In the genomic region with DNA sequence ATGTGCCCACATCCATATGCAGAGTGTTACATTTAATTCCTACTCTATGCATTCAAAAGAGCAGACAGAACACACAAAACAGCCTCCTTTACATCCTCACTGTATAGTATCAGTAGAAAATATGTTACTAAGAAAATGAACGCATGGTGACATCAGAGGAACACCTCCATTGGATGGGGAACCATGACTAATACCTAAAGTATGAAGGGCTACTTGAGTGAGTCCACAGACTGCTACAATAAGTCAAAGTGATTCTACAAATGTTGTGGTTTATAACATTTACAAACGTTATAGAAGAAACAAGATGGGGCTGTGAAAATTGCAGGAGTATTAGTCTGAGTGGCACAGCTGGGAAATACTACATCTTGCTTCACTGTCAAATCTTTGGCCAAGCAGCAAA, we compare ENCODE assay signal across 18 cellular contexts.
DNase-seq lines count a peak whose midpoint lies in the region; ATAC-seq and TF ChIP-seq lines count a peak whose summit lies in the region.
"Had no signal": no experiment of that assay in that cellular context is flagged by ENCODE, and none has a peak within 500 bp of the region (broad histone marks: within the 10 kb centered on the region; RNA-seq: fewer than 3 reads in every experiment).

No MANE protein-coding gene starts in this region.

- no peak overlapping the region for H4K8ac ChIP-seq in mesendoderm (ENCODE audit: low read depth, low read length)

- H3K23ac ChIP-seq in mesendoderm (ENCODE audit: low read length): no peak overlapping the region

- no peaks in the 10 kb centered on the region for H3K27me3 ChIP-seq in mammary epithelial cell (ENCODE audit: insufficient read depth, low read length)
- no peaks in the 10 kb centered on the region for H3K27me3 ChIP-seq in mesendoderm (ENCODE audit: insufficient read depth, low read length, poor library complexity)
- no peaks in the 10 kb centered on the region for H3K27me3 ChIP-seq in right cardiac atrium (ENCODE audit: control insufficient read depth, insufficient read depth)
- H3K27me3 ChIP-seq: left lung had no signal

- H3K36me3 ChIP-seq in mammary epithelial cell (ENCODE audit: insufficient read depth, low read length) (no peaks in the 10 kb centered on the region), mesendoderm (ENCODE audit: control insufficient read depth, insufficient read depth, low read length) (no peaks in the 10 kb centered on the region)
- H3K36me3 ChIP-seq: left lung had no signal

- H3K9me3 ChIP-seq in mammary epithelial cell (replicated peaks; ENCODE audit: insufficient read depth, low read length): no peaks in the 10 kb centered on the region
- H3K9me3 ChIP-seq in right cardiac atrium (ENCODE audit: control insufficient read depth, low read length): no peaks in the 10 kb centered on the region

- H4K20me1 ChIP-seq in mammary epithelial cell (ENCODE audit: insufficient read depth, low read length): no peaks in the 10 kb centered on the region

- H3K4me1 ChIP-seq in mammary epithelial cell (ENCODE audit: insufficient read depth, low read length) (no peaks in the 10 kb centered on the region), mesendoderm (ENCODE audit: control insufficient read depth, low read depth, low read length) (no peaks in the 10 kb centered on the region), right cardiac atrium (ENCODE audit: control insufficient read depth, insufficient read depth, low read length) (no peaks in the 10 kb centered on the region)
- H3K4me1 ChIP-seq: left lung had no signal

- dilution Hi-C loops in mammary epithelial cell (cut with HindIII; ENCODE audit: low sequenced_read_pairs): no loop called here

- BruUV-seq in mammary epithelial cell (replicated peaks; lab: Mats Ljungman, UMichigan): no TSS peak

- peak; percentile 83 for DNase-seq in M059J (ENCODE audit: low read depth)
- DNase-seq in mammary epithelial cell: peak; percentile 61
- DNase-seq in mesendoderm: peak; percentile 27
- no peak for DNase-seq in COLO829 (ENCODE audit: low spot score)
- DNase-seq in right cardiac atrium: no peak
- DNase-seq: CD8-positive, alpha-beta T cell; cerebellar nuclear complex; endodermal cell; foreskin melanocyte; left lung; NCI-H146; stimulated activated CD4-positive, alpha-beta T cell treated with anti-CD3 and anti-CD28 coated beads, Interleukin-4, amount 100 ng/mL, for 24 hours; T1000 had no signal

- CTCF ChIA-PET in mammary epithelial cell (lab: Charles Lee; ENCODE audit: low non-redundant PET): no interaction called here

- TF ChIP-seq CTCF in mammary epithelial cell (conservative IDR thresholded peaks at IDR 0.05 in 1 of 2, IDR thresholded peaks at IDR 0.05 in 1 of 2; ENCODE audit: extremely low read depth in 1 of 2, insufficient read depth in 1 of 2, low read depth in 1 of 2, low read length in 2 of 2): no peak

- no peak overlapping the region for H3K56ac ChIP-seq in mesendoderm (ENCODE audit: low read length)

- intact Hi-C loops in mammary epithelial cell (cut with micrococcal nuclease) (no loop called here), right cardiac atrium (cut with DNase I) (no loop called here)

- H3K4me3 ChIP-seq in mammary epithelial cell (replicated peaks in 1 of 3; ENCODE audit: insufficient read depth in 1 of 3, low read depth in 2 of 3, low read length in 3 of 3) (no peak overlapping the region), mesendoderm (ENCODE audit: low read length) (no peak overlapping the region), right cardiac atrium (ENCODE audit: low read length) (no peak overlapping the region)
- H3K4me3 ChIP-seq: left lung had no signal

- H3K79me2 ChIP-seq in mammary epithelial cell (ENCODE audit: insufficient read depth, low read length) (no peaks in the 10 kb centered on the region), mesendoderm (ENCODE audit: control insufficient read depth, insufficient read depth, low read length) (no peaks in the 10 kb centered on the region)

- ATAC-seq in GM18867 (IDR thresholded peaks at IDR 0.05; ENCODE audit: unreplicated experiment) (peak; percentile 74), GM18498 (IDR thresholded peaks at IDR 0.05; ENCODE audit: unreplicated experiment) (no peak), right cardiac atrium (no peak), GM21447 (IDR thresholded peaks at IDR 0.05; ENCODE audit: unreplicated experiment) (no peak)
- ATAC-seq: CD8-positive, alpha-beta T cell; left lung; Panc1; SK-N-SH treated with all-trans-retinoic acid at 6 μM for 48 hours had no signal

- no peaks in the 10 kb centered on the region for H3K79me1 ChIP-seq in mesendoderm (ENCODE audit: low read length)

- no peak overlapping the region for H2BK15ac ChIP-seq in mesendoderm (replicated peaks; ENCODE audit: low read depth)

- H2AFZ ChIP-seq in mammary epithelial cell (ENCODE audit: low read depth, low read length): no peak overlapping the region

- no peak overlapping the region for H2BK120ac ChIP-seq in mesendoderm (ENCODE audit: low read depth, low read length)

- no peak overlapping the region for H2BK5ac ChIP-seq in mesendoderm (ENCODE audit: low read length)

- no peak overlapping the region for H3K4ac ChIP-seq in mesendoderm (ENCODE audit: low read depth, low read length)

- H2AK5ac ChIP-seq in mesendoderm (ENCODE audit: low read length): no peak overlapping the region

- in situ Hi-C loops in mammary epithelial cell (cut with MboI; ENCODE audit: low sequenced_read_pairs in 2 of 2): no loop called here

- H3K4me2 ChIP-seq in mammary epithelial cell (ENCODE audit: insufficient read depth, low read depth, low read length) (no peak overlapping the region), mesendoderm (ENCODE audit: low read length) (no peak overlapping the region)

- H3K9ac ChIP-seq in mammary epithelial cell (ENCODE audit: insufficient read depth, low read length) (no peak overlapping the region), mesendoderm (ENCODE audit: low read length) (no peak overlapping the region)

- WGBS in mammary epithelial cell (ENCODE audit: low coverage, missing lambda C conversion rate): 30% methylated on average over 2 of the region's 2 CpGs
- no CpG with 5 or more reads among the region's 2 CpGs for WGBS in mesendoderm (ENCODE audit: extremely low coverage, insufficient coverage, low lambda C conversion rate)
- WGBS in right cardiac atrium: 70% methylated on average over 2 of the region's 2 CpGs

- H3K18ac ChIP-seq in mesendoderm (ENCODE audit: low read length): no peak overlapping the region

- no peak overlapping the region for H4K5ac ChIP-seq in mesendoderm (ENCODE audit: low read length)

- H3K27ac ChIP-seq in mammary epithelial cell (ENCODE audit: insufficient read depth, low read depth, low read length) (no peak overlapping the region), mesendoderm (ENCODE audit: low read depth, low read length) (no peak overlapping the region), right cardiac atrium (ENCODE audit: low read length) (no peak overlapping the region)
- H3K27ac ChIP-seq: left lung had no signal

Comparison
In these comparisons a context has a peak if more than half of its experiments do, and no peak if none do; other contexts are left out.
1. DNase-seq: peak in M059J (single experiment), mammary epithelial cell (single experiment) and mesendoderm (single experiment); none in COLO829 (single experiment) and right cardiac atrium (0 of 3).